Comparison of ENCODE assay signal across 14 cellular contexts in the genomic region with DNA sequence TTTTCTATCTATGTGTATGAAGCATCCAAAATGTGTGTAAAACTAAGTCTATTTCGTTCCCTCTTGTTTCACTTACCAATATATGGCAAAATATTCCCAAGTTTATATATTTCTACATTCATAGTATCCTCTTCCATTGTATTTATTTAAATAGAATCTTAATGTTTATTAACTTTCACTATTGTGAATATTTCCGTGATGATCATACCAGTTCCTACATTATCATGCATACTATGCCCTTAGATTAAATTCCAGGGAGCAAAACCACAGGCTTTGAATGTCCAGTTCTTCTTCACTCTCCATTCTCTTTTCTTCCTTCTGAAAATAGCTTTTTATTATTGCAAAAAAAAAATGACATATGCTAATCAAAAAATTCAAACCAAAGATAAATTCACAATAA.
"Had no signal": no experiment of that assay in that cellular context is flagged by ENCODE, and none has a peak within 500 bp of the region (broad histone marks: within the 10 kb centered on the region; RNA-seq: fewer than 3 reads in every experiment).

No MANE protein-coding gene starts in this region.

- H3K27ac ChIP-seq: left lung, ovary had no signal

- FAIRE-seq: islet of Langerhans had no signal

- H3K36me3 ChIP-seq: brain microvascular endothelial cell, left lung, ovary had no signal

- ATAC-seq: activated CD8-positive, alpha-beta T cell treated with anti-CD3 and anti-CD28 coated beads, Interleukin-2, amount 10 ng/mL, durations not matched to agents 7 days and 5 days; left lung; natural killer cell treated with Interleukin-12 subunit alpha and Interleukin-12 subunit beta and Interleukin-15 and Interleukin-18, amount 100 ng/mL, for 72 hours; stimulated activated naive CD8-positive, alpha-beta T cell treated with anti-CD3 and anti-CD28 coated beads, Interleukin-15, Interleukin-2, amounts not matched to agents 100 U/mL and 50 U/mL, for 24 hours; T-cell had no signal

- H3K4me3 ChIP-seq: left lung, ovary had no signal

- H3K27me3 ChIP-seq: brain microvascular endothelial cell, left lung, ovary had no signal

- H3K9me3 ChIP-seq: left lung, ovary had no signal

- DNase-seq: activated CD4-positive, alpha-beta T cell treated with anti-CD3 and anti-CD28 coated beads for 4 hours; activated CD8-positive, alpha-beta memory T cell treated with anti-CD3 and anti-CD28 coated beads, Interleukin-2, amount 50 U/mL, for 48 hours; activated CD8-positive, alpha-beta T cell treated with anti-CD3 and anti-CD28 coated beads, Interleukin-2, amount 10 ng/mL, durations not matched to agents 7 days and 5 days; activated naive CD4-positive, alpha-beta T cell treated with anti-CD3 and anti-CD28 coated beads, Interleukin-2, amount 10 ng/mL, durations not matched to agents 7 days and 5 days; brain microvascular endothelial cell; left lung; ovary; stimulated activated CD4-positive, alpha-beta T cell treated with anti-CD3 and anti-CD28 coated beads, Interleukin-4, amount 100 ng/mL, for 1 hour; stimulated activated CD8-positive, alpha-beta memory T cell treated with anti-CD3 and anti-CD28 coated beads, Interleukin-4, amount 100 ng/mL, for 48 hours; stimulated activated naive CD8-positive, alpha-beta T cell treated with anti-CD3 and anti-CD28 coated beads, Interleukin-15, Interleukin-2, amounts not matched to agents 100 U/mL and 50 U/mL, for 24 hours; T-cell; T1000 had no signal
